Comparison of ENCODE assay signal across 17 cellular contexts in the genomic region with DNA sequence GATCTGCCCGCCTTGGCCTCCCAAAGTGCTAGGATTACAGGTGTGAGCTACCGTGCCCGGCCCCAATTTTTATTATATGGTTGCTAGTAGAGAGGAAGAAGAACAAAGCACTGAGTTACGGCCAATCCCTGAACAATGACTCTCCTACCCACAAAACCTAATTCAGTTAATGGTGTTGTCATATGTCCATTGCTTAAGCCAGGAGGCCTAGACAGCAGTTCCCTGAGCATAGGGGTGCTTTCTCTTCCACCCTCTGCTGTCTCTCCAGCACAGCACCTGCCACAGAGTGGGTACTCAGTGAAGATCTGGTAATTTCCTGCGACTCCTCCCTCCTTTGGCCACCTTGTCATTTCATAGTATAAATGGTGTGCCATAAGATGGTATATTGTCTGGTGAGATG. TPM values are rescaled to one million over a fixed set of nuclear protein-coding genes. Genes with fewer than 3 reads are reported as not detected.
"Had no signal": no experiment of that assay in that cellular context is flagged by ENCODE, and none has a peak within 500 bp of the region (broad histone marks: within the 10 kb centered on the region; RNA-seq: fewer than 3 reads in every experiment).

No MANE protein-coding gene starts in this region.

- H3K36me3 ChIP-seq: ovary had no signal

- DNase-seq: activated CD4-positive, alpha-beta T cell treated with anti-CD3 and anti-CD28 coated beads for 1 hour; activated CD8-positive, alpha-beta memory T cell treated with anti-CD3 and anti-CD28 coated beads for 24 hours; activated CD8-positive, alpha-beta memory T cell treated with anti-CD3 and anti-CD28 coated beads, Interleukin-2, amount 50 U/mL, for 48 hours; activated effector memory CD4-positive, alpha-beta T cell treated with Interleukin-2 at 50 U/mL for 16 hours; activated T-cell treated with anti-CD3 and anti-CD28 coated beads, Interleukin-2, amount 50 U/mL, for 48 hours; hypothalamus; islet precursor cell; midbrain; ovary; stimulated activated naive CD4-positive, alpha-beta T cell; thyroid gland; WERI-Rb-1 had no signal

- H3K27me3 ChIP-seq: ascending aorta, ovary, thyroid gland had no signal

- H3K27ac ChIP-seq: ascending aorta, coronary artery, ovary, thyroid gland, WERI-Rb-1 had no signal

- H3K9me3 ChIP-seq: ascending aorta, ovary, thyroid gland had no signal

- H3K4me3 ChIP-seq: ascending aorta, coronary artery, lung, ovary, smooth muscle cell, thyroid gland had no signal

- H3K4me1 ChIP-seq: ascending aorta, thyroid gland had no signal

- ATAC-seq: sciatic nerve had no signal

RNA-seq across cellular contexts. Expression of a gene that starts 21.4 kb away (rescaled TPM):
- total RNA-seq: smooth muscle cell had no signal
